1 cellular context compared by ENCODE assay signal in the genomic region with DNA sequence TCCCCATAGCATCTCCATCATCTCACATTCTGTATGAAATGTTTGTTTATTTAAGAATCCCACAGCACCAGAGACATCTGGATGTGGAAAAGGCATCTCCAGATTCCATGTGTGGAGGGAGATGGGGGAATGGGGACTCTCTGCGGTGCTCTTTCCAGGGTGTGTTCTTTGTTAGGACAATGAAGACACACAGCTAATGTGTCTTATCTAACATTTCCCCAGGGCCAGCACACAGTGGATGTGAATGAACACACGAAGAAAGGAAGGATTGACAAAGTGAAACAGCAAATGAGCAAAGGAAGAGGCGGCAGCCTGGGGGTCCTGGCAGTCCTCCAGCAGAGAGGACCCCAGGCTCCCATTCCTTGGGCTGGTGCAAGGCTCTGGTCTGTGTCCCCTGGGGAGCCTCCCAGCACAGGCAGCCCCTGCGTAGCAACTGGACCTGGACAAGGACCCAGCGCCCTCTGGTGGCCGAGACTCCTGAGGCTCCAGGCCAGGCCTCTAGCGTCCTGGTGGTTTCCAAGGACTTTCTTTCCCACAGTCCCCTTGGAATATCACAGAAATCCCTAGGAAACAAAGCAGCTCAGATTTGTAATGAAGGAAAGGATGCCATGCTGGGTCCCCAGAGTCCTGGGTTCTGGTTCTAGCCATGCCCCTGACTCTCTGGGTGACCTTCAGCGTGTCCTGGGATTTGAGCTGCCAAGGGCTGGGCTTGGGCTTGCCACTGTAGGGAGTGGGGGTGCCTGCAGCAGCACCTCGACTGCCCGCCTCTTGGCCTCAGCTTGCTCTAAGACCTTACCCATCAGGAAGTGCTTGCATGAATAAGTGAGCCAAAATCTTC.
TF ChIP-seq lines count a peak whose summit lies in the region.

No MANE protein-coding gene starts in this region.

TF ChIP-seq in SK-N-SH, 30 proteins besides CTCF, POLR2A, EP300 and RAD21:
- TF ChIP-seq NRF1 (IDR thresholded peaks at IDR 0.05; ENCODE audit: low read depth, low read length) = no peak
- TF ChIP-seq MXI1 (IDR thresholded peaks at IDR 0.05; ENCODE audit: low read depth, low read length) = peak; percentile 48; the same call in 1 of the 2 replicates
- TF ChIP-seq GATA2 (CRISPR knock-in tag; IDR thresholded peaks at IDR 0.05) = peak; percentile 66
- TF ChIP-seq SMC3 (IDR thresholded peaks at IDR 0.05; ENCODE audit: low read depth, low read length) = peak; percentile 91
